22 cellular contexts compared by ENCODE assay signal in genomic region chr6:166398348-166398747, GRCh38.
"Had no signal": no experiment of that assay in that cellular context is flagged by ENCODE, and none has a peak within 500 bp of the region (broad histone marks: within the 10 kb centered on the region; RNA-seq: fewer than 3 reads in every experiment).

No MANE protein-coding gene starts in this region.

- H3K36me3 ChIP-seq: MG63 had no signal

- H3K9me3 Mint-ChIP-seq: T-cell had no signal

- H3K27ac ChIP-seq: HL-60, RWPE1 had no signal

- H3K4me3 ChIP-seq: MG63 had no signal

- DNase-seq: KBM-7, MG63, NCI-H1092, NCI-H1105 treated with DMSO at 0.1 percent for 48 hours, NCI-H1417 treated with DMSO at 0.1 percent for 48 hours, NCI-H146, NCI-H1694 treated with DMSO at 0.1 percent for 48 hours, NCI-H1930, NCI-H2081, NCI-H2107, NCI-H2227 treated with DMSO at 0.1 percent for 48 hours, NCI-H524, NCI-H526 treated with DMSO at 0.1 percent for 48 hours, NCI-H748 treated with DMSO at 0.1 percent for 48 hours, PC-3, SHP77, SK-N-SH, SW 1271, T-cell had no signal

- H3K4me2 ChIP-seq: SK-N-SH had no signal

- H3K9me3 ChIP-seq: MG63, SK-N-SH had no signal

- ATAC-seq: Panc1, PC-3, T-cell had no signal

- H3K36me3 Mint-ChIP-seq: T-cell had no signal

- H3K9ac ChIP-seq: SK-N-SH had no signal

- H3K4me3 Mint-ChIP-seq: T-cell had no signal

- H3K27ac Mint-ChIP-seq: T-cell had no signal

- H3K27me3 ChIP-seq: MG63 had no signal
